ENCODE assay signal across 10 cellular contexts in the genomic region with DNA sequence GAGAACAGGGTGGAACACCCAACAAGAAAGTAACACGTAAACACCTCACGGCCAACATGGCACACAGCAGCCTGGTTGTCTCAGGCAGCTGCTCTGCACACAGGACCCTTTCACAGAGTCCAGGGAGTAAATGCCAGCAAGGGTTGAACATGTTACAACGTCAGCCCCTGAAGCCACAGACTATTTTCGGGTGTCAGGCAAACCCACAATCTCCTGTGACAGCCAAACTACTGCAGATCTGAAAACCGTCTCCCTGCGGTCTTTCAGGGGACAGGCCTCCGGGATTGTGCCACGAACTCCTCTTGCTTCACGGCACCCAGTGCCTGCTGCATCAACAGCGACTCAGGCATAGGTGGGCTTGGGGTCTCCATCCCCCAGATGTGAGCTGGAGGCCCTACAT.
A peak's percentile ranks its signal among the peaks of the same experiment; 100 is the strongest.
DNase-seq lines count a peak whose midpoint lies in the region; ATAC-seq, FAIRE-seq and TF ChIP-seq lines count a peak whose summit lies in the region.
"Had no signal": no experiment of that assay in that cellular context is flagged by ENCODE, and none has a peak within 500 bp of the region (broad histone marks: within the 10 kb centered on the region; RNA-seq: fewer than 3 reads in every experiment).

No MANE protein-coding gene starts in this region.

- no peak for TF ChIP-seq RAD21 in HepG2 (CRISPR knock-in tag; IDR thresholded peaks at IDR 0.05)

- CTCF ChIA-PET in HepG2 (lab: Yijun Ruan, JAX; ENCODE audit: low intra/inter-chr PET ratio, low total read pairs) = no interaction called here

- in situ Hi-C loops in HepG2 (cut with HindIII; ENCODE audit: extremely low pct_ligation_motif_present, low pct_unique_long_range_greater_than_20kb) = no loop called here

- H3K79me2 ChIP-seq in osteoblast (ENCODE audit: insufficient read depth, low read length) (peaks cover 8% of the 10 kb centered on the region), HepG2 (ENCODE audit: insufficient read depth, low read length) (no peaks in the 10 kb centered on the region)

- no peaks in the 10 kb centered on the region for H3K27me3 ChIP-seq in spleen (replicated peaks in 1 of 7)
- no peaks in the 10 kb centered on the region for H3K27me3 ChIP-seq in osteoblast (ENCODE audit: insufficient read depth, low read length)
- H3K27me3 ChIP-seq in HepG2 (ENCODE audit: control insufficient read depth in 1 of 2, insufficient read depth in 2 of 2, low read length in 2 of 2) = peaks cover 0 to 25% of the 10 kb centered on the region in 2 experiments; a peak in 4 of 5 replicates
- H3K27me3 ChIP-seq: pancreas had no signal

- no peaks in the 10 kb centered on the region for H3K36me3 Mint-ChIP-seq in activated T-cell treated with anti-CD3 and anti-CD28 coated beads, Interleukin-2, amount 50 U/mL, for 72 hours (ENCODE audit: insufficient read depth in 2 of 2)

- POLR2A ChIA-PET in HepG2 (lab: Yijun Ruan, JAX) = no interaction called here

- WGBS in spleen, 5 donors = 35 to 40% (median 37%) methylated on average over 9 to 10 of the region's 10 CpGs
- 26% methylated on average over 10 of the region's 10 CpGs for WGBS in HepG2 (ENCODE audit: low lambda C conversion rate)

- TF ChIP-seq CTCF in NB4 (IDR thresholded peaks at IDR 0.05; ENCODE audit: low read depth, low read length) (no peak), spleen (IDR thresholded peaks at IDR 0.05 in 8 of 11, conservative IDR thresholded peaks at IDR 0.05 in 3 of 11) (no peak), osteoblast (IDR thresholded peaks at IDR 0.05; ENCODE audit: extremely low read depth, low read depth, low read length) (no peak), HepG2 (CRISPR knock-in tag; IDR thresholded peaks at IDR 0.05) (no peak)

- H2AFZ ChIP-seq in osteoblast (ENCODE audit: low read length) = no peak overlapping the region
- H2AFZ ChIP-seq in HepG2 (ENCODE audit: low read length) = no peak overlapping the region

- FAIRE-seq in HepG2 (lab: Jason Lieb, UNC) = no peak
- FAIRE-seq: pancreas had no signal

- intact Hi-C loops in spleen (cut with DNase I; ENCODE audit: low total_unique reads) = no loop called here
- intact Hi-C loops in HepG2 (cut with micrococcal nuclease; ENCODE audit: unreplicated experiment) = no loop called here

- ATAC-seq in activated T-cell treated with anti-CD3 and anti-CD28 coated beads, Interleukin-2, amount 50 U/mL, for 72 hours (replicated peaks in 1 of 2) = peak; percentile 57 to 73
- no peak for ATAC-seq in GM21515 (IDR thresholded peaks at IDR 0.05; ENCODE audit: unreplicated experiment)
- no peak for ATAC-seq in HepG2
- ATAC-seq in HG02759 (IDR thresholded peaks at IDR 0.05; ENCODE audit: unreplicated experiment) = no peak

- H4K20me1 ChIP-seq in osteoblast (ENCODE audit: insufficient read depth, low read length) (peaks cover 12% of the 10 kb centered on the region), HepG2 (ENCODE audit: insufficient read depth, low read length) (no peaks in the 10 kb centered on the region)

- H3K9me3 ChIP-seq in spleen (no peaks in the 10 kb centered on the region), osteoblast (ENCODE audit: low read depth, low read length) (no peaks in the 10 kb centered on the region), HepG2 (ENCODE audit: low read length) (no peaks in the 10 kb centered on the region)
- H3K9me3 ChIP-seq: pancreas, thoracic aorta had no signal

- peaks cover 23 to 86% (median 72%) of the 10 kb centered on the region in 6 donors for H3K4me1 ChIP-seq in spleen
- H3K4me1 ChIP-seq in osteoblast (ENCODE audit: insufficient read depth, low read length) = peaks cover 9% of the 10 kb centered on the region
- no peaks in the 10 kb centered on the region for H3K4me1 ChIP-seq in HepG2 (ENCODE audit: insufficient read depth, low read length)
- H3K4me1 ChIP-seq: pancreas had no signal

- peaks cover 82% of the 10 kb centered on the region for H3K4me1 Mint-ChIP-seq in activated T-cell treated with anti-CD3 and anti-CD28 coated beads, Interleukin-2, amount 50 U/mL, for 72 hours (ENCODE audit: low read depth)

- no peak for TF ChIP-seq POLR2A in NB4 (IDR thresholded peaks at IDR 0.05; ENCODE audit: extremely low read depth, insufficient read length)
- no peak for TF ChIP-seq POLR2A in spleen (IDR thresholded peaks at IDR 0.05)
- TF ChIP-seq POLR2A in HepG2 (IDR thresholded peaks at IDR 0.05; ENCODE audit: insufficient read depth in 1 of 2, low read depth in 2 of 2, low read length in 2 of 2) = no peak

- DNase-seq in GM19238 (ENCODE audit: insufficient read length, low spot score) = peak; percentile 23
- DNase-seq in NB4 (ENCODE audit: low read depth) = peak; percentile 95
- DNase-seq in activated T-cell treated with anti-CD3 and anti-CD28 coated beads, Interleukin-2, amount 50 U/mL, for 72 hours = peak; percentile 41 to 45
- DNase-seq in spleen = peak; percentile 77
- no peak for DNase-seq in osteoblast (ENCODE audit: insufficient read length, low spot score, missing footprints)
- DNase-seq in HepG2 (ENCODE audit: low spot score) = no peak
- DNase-seq: pancreas had no signal

- H3K27ac Mint-ChIP-seq in activated T-cell treated with anti-CD3 and anti-CD28 coated beads, Interleukin-2, amount 50 U/mL, for 72 hours = peak overlapping the region; percentile 68

- H3K36me3 ChIP-seq in spleen (no peaks in the 10 kb centered on the region), osteoblast (ENCODE audit: insufficient read depth, low read length) (no peaks in the 10 kb centered on the region), HepG2 (replicated peaks in 1 of 2; ENCODE audit: control insufficient read depth in 1 of 2, insufficient read depth in 2 of 2, low read length in 2 of 2) (no peaks in the 10 kb centered on the region)
- H3K36me3 ChIP-seq: pancreas, thoracic aorta had no signal

- no peak overlapping the region for H3K9ac ChIP-seq in HepG2 (ENCODE audit: insufficient read depth, low read depth, low read length)

- no peaks in the 10 kb centered on the region for H3K9me3 Mint-ChIP-seq in activated T-cell treated with anti-CD3 and anti-CD28 coated beads, Interleukin-2, amount 50 U/mL, for 72 hours

- H3K4me3 Mint-ChIP-seq in activated T-cell treated with anti-CD3 and anti-CD28 coated beads, Interleukin-2, amount 50 U/mL, for 72 hours = peak overlapping the region; percentile 17 to 73

- H3K4me2 ChIP-seq in osteoblast (ENCODE audit: insufficient read depth, low read length) = no peak overlapping the region
- H3K4me2 ChIP-seq in HepG2 (ENCODE audit: low read depth, low read length) = no peak overlapping the region

- no peaks in the 10 kb centered on the region for H3K27me3 Mint-ChIP-seq in activated T-cell treated with anti-CD3 and anti-CD28 coated beads, Interleukin-2, amount 50 U/mL, for 72 hours (ENCODE audit: low read depth)

- no TSS peak for BruUV-seq in HepG2 (replicated peaks; lab: Mats Ljungman, UMichigan)

- peak overlapping the region in 6 of 8 donors; percentile 22 to 67 (median 45) for H3K27ac ChIP-seq in spleen
- H3K27ac ChIP-seq in osteoblast (ENCODE audit: low read depth, low read length) = no peak overlapping the region
- no peak overlapping the region for H3K27ac ChIP-seq in HepG2 (ENCODE audit: extremely low read length, insufficient read depth, low read length)
- H3K27ac ChIP-seq: pancreas, thoracic aorta had no signal

- H3K4me3 ChIP-seq in NB4 (ENCODE audit: low read depth, low read length) = no peak overlapping the region
- H3K4me3 ChIP-seq in spleen = peak overlapping the region in 1 of 8 donors; percentile 37
- no peak overlapping the region for H3K4me3 ChIP-seq in osteoblast (ENCODE audit: insufficient read depth, low read length)
- no peak overlapping the region for H3K4me3 ChIP-seq in HepG2 (replicated peaks in 1 of 3; ENCODE audit: insufficient read depth in 1 of 3, low read depth in 2 of 3, low read length in 3 of 3)
- H3K4me3 ChIP-seq: pancreas, thoracic aorta had no signal

- no peak for TF ChIP-seq EP300 in HepG2 (IDR thresholded peaks at IDR 0.05; ENCODE audit: low read depth in 2 of 2, low read length in 2 of 2)
- no peak for TF ChIP-seq EP300 in HepG2 (CRISPR knock-in tag; IDR thresholded peaks at IDR 0.05; ENCODE audit: borderline replicate concordance)

TF ChIP-seq in HepG2, 621 proteins besides CTCF, POLR2A, EP300 and RAD21:
- no peak for TF ChIP-seq ZNF367 (CRISPR knock-in tag; IDR thresholded peaks at IDR 0.05; ENCODE audit: borderline replicate concordance)
- TF ChIP-seq, protein P1, sequence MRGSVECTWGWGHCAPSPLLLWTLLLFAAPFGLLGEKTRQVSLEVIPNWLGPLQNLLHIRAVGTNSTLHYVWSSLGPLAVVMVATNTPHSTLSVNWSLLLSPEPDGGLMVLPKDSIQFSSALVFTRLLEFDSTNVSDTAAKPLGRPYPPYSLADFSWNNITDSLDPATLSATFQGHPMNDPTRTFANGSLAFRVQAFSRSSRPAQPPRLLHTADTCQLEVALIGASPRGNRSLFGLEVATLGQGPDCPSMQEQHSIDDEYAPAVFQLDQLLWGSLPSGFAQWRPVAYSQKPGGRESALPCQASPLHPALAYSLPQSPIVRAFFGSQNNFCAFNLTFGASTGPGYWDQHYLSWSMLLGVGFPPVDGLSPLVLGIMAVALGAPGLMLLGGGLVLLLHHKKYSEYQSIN (CRISPR knock-in tag; IDR thresholded peaks at IDR 0.05; ENCODE audit: borderline replicate concordance) = no peak
- no peak for TF ChIP-seq ZNF605 (CRISPR knock-in tag; IDR thresholded peaks at IDR 0.05)
- no peak for TF ChIP-seq ELF1 (CRISPR knock-in tag; IDR thresholded peaks at IDR 0.05)
- TF ChIP-seq ARNT2 (CRISPR knock-in tag; IDR thresholded peaks at IDR 0.05; ENCODE audit: low read depth) = no peak
- TF ChIP-seq ZBTB21 (CRISPR knock-in tag; IDR thresholded peaks at IDR 0.05) = no peak
- TF ChIP-seq HDAC2 (CRISPR knock-in tag; IDR thresholded peaks at IDR 0.05) = no peak
- TF ChIP-seq KLF12 (CRISPR knock-in tag; IDR thresholded peaks at IDR 0.05; ENCODE audit: borderline replicate concordance) = no peak
- TF ChIP-seq HOXA3 (CRISPR knock-in tag; IDR thresholded peaks at IDR 0.05) = no peak
- TF ChIP-seq FOXJ3 (CRISPR knock-in tag; IDR thresholded peaks at IDR 0.05; ENCODE audit: borderline replicate concordance) = no peak
- TF ChIP-seq ZBTB3 (CRISPR knock-in tag; IDR thresholded peaks at IDR 0.05; ENCODE audit: borderline replicate concordance, low read depth) = no peak
- no peak for TF ChIP-seq ZNF501 (CRISPR knock-in tag; IDR thresholded peaks at IDR 0.05)

Comparison
In these comparisons a context has a peak if more than half of its experiments do, and no peak if none do; other contexts are left out.
1. DNase-seq: peak in GM19238 (single experiment), NB4 (single experiment), activated T-cell treated with anti-CD3 and anti-CD28 coated beads, Interleukin-2, amount 50 U/mL, for 72 hours (2 of 2) and spleen (single experiment); none in osteoblast (single experiment) and HepG2 (single experiment).
2. ATAC-seq: peak in activated T-cell treated with anti-CD3 and anti-CD28 coated beads, Interleukin-2, amount 50 U/mL, for 72 hours (2 of 2); none in GM21515 (single experiment), HepG2 (single experiment) and HG02759 (single experiment).
3. H3K27ac ChIP-seq: peak in spleen (6 of 8); none in osteoblast (single experiment) and HepG2 (single experiment).